In the genomic region with DNA sequence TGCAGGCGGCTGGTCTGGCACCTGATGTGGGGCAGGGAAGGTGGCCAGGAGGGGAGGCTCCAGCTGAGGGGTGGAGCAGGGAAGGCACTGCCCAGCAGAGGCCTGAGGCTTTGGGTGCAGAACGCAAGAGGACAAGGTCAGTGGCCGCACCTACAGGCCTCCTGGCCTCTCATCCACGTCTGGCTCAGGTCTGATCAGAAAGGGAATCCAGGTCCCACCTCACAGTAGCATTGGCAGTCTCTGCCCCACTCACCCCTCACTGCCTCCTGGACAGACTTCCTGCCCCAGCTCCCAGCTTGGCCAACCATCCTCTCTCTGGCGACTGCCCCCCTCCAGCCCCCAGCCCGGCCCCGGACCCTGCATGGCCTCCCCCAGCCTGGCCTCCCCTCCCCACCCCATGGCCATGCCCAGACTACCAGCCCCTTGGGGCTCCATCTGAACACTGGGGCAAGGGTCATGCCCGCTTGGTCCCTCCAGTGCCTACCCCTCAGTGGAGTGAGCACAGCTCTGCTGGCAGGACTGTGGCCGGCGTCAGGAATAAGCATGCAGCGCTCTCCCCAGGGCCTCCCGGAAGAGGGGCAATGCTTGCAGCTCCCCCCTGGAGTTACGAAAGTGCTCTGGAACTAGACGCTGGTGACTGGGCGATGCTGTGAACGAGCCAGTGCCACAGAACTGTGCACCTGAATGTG, we compare ENCODE assay signal across 16 cellular contexts. TPM values are rescaled to one million over a fixed set of nuclear protein-coding genes. Genes with fewer than 3 reads are reported as not detected.
"Had no signal": no experiment of that assay in that cellular context is flagged by ENCODE, and none has a peak within 500 bp of the region (broad histone marks: within the 10 kb centered on the region; RNA-seq: fewer than 3 reads in every experiment).

No MANE protein-coding gene starts in this region.

- H3K27ac Mint-ChIP-seq: activated CD4-positive, alpha-beta memory T cell treated with anti-CD3 and anti-CD28 coated beads, Interleukin-2, amount 10 ng/mL, durations not matched to agents 7 days and 5 days; activated naive CD8-positive, alpha-beta T cell treated with anti-CD3 and anti-CD28 coated beads for 36 hours; immature natural killer cell; memory B cell; natural killer cell treated with Interleukin-12 subunit alpha and Interleukin-12 subunit beta and Interleukin-15 and Interleukin-18, amount 100 ng/mL, for 72 hours had no signal

- H3K9me3 ChIP-seq: uterus had no signal

- H3K36me3 Mint-ChIP-seq: activated naive CD8-positive, alpha-beta T cell treated with anti-CD3 and anti-CD28 coated beads for 36 hours; immature natural killer cell; memory B cell; natural killer cell treated with Interleukin-12 subunit alpha and Interleukin-12 subunit beta and Interleukin-15 and Interleukin-18, amount 100 ng/mL, for 72 hours had no signal

- H3K9me3 Mint-ChIP-seq: activated CD4-positive, alpha-beta memory T cell treated with anti-CD3 and anti-CD28 coated beads, Interleukin-2, amount 10 ng/mL, durations not matched to agents 7 days and 5 days; activated naive CD8-positive, alpha-beta T cell treated with anti-CD3 and anti-CD28 coated beads for 36 hours; immature natural killer cell; memory B cell; natural killer cell treated with Interleukin-12 subunit alpha and Interleukin-12 subunit beta and Interleukin-15 and Interleukin-18, amount 100 ng/mL, for 72 hours had no signal

- DNase-seq: activated CD4-positive, alpha-beta memory T cell treated with anti-CD3 and anti-CD28 coated beads, Interleukin-2, amount 10 ng/mL, durations not matched to agents 7 days and 5 days; activated gamma-delta T cell treated with Interleukin-2 at 50 U/mL for 16 hours; activated naive CD8-positive, alpha-beta T cell treated with anti-CD3 and anti-CD28 coated beads for 36 hours; activated T-cell treated with anti-CD3 and anti-CD28 coated beads, Interleukin-2, amount 50 U/mL, for 48 hours; immature natural killer cell; stimulated activated CD4-positive, alpha-beta T cell treated with anti-CD3 and anti-CD28 coated beads, Interleukin-4, amount 100 ng/mL, for 24 hours; T1000; uterus had no signal

- H3K4me3 Mint-ChIP-seq: activated CD4-positive, alpha-beta memory T cell treated with anti-CD3 and anti-CD28 coated beads, Interleukin-2, amount 10 ng/mL, durations not matched to agents 7 days and 5 days; activated naive CD8-positive, alpha-beta T cell treated with anti-CD3 and anti-CD28 coated beads for 36 hours; immature natural killer cell; memory B cell; natural killer cell treated with Interleukin-12 subunit alpha and Interleukin-12 subunit beta and Interleukin-15 and Interleukin-18, amount 100 ng/mL, for 72 hours had no signal

- H3K27ac ChIP-seq: dorsolateral prefrontal cortex, uterus had no signal

- H3K4me3 ChIP-seq: dorsolateral prefrontal cortex, uterus had no signal

- H3K36me3 ChIP-seq: uterus had no signal

RNA-seq across cellular contexts. Expression of a gene that starts 4.6 kb away (rescaled TPM):
- total RNA-seq: activated CD4-positive, alpha-beta memory T cell treated with anti-CD3 and anti-CD28 coated beads, Interleukin-2, amount 10 ng/mL, durations not matched to agents 7 days and 5 days; activated naive CD8-positive, alpha-beta T cell treated with anti-CD3 and anti-CD28 coated beads for 36 hours; cerebellum; mucosa of gallbladder; natural killer cell treated with Interleukin-12 subunit alpha and Interleukin-12 subunit beta and Interleukin-15 and Interleukin-18, amount 100 ng/mL, for 72 hours; omental fat pad; pulmonary artery endothelial cell; uterus had no signal
- polyA plus RNA-seq: esophagus, immature natural killer cell had no signal

RNA-seq across cellular contexts. Expression of a gene that starts 17.1 kb away (rescaled TPM):
- total RNA-seq: activated CD4-positive, alpha-beta memory T cell treated with anti-CD3 and anti-CD28 coated beads, Interleukin-2, amount 10 ng/mL, durations not matched to agents 7 days and 5 days; cerebellum; dorsolateral prefrontal cortex; mucosa of gallbladder; natural killer cell treated with Interleukin-12 subunit alpha and Interleukin-12 subunit beta and Interleukin-15 and Interleukin-18, amount 100 ng/mL, for 72 hours; omental fat pad; pulmonary artery endothelial cell; uterus had no signal
- polyA plus RNA-seq: immature natural killer cell had no signal
